In genomic region chr3:143265501-143266070, GRCh38 we compare ENCODE assay signal across 18 cellular contexts.
DNase-seq lines count a peak whose midpoint lies in the region; ATAC-seq and TF ChIP-seq lines count a peak whose summit lies in the region.
"Had no signal": no experiment of that assay in that cellular context is flagged by ENCODE, and none has a peak within 500 bp of the region (broad histone marks: within the 10 kb centered on the region; RNA-seq: fewer than 3 reads in every experiment).

No MANE protein-coding gene starts in this region.

- peak overlapping the region; percentile 30 for H2AK5ac ChIP-seq in mesenchymal stem cell (ENCODE audit: low read length, severe bottlenecking)

- no peaks in the 10 kb centered on the region for H3K36me3 ChIP-seq in mesenchymal stem cell (ENCODE audit: control insufficient read depth in 1 of 2, insufficient read depth in 2 of 2, low read depth in 1 of 2, low read length in 2 of 2)
- no peaks in the 10 kb centered on the region for H3K36me3 ChIP-seq in MG63
- peaks cover 0 to 12% of the 10 kb centered on the region in 2 donors for H3K36me3 ChIP-seq in gastroesophageal sphincter
- H3K36me3 ChIP-seq: HAP-1 had no signal

- peak overlapping the region in 1 of 2 experiments; percentile 31 for H2BK12ac ChIP-seq in mesenchymal stem cell (ENCODE audit: low read length in 2 of 2)

- TF ChIP-seq CTCF in RWPE1 (conservative IDR thresholded peaks at IDR 0.05; ENCODE audit: low read depth) (no peak), epithelial cell of esophagus (IDR thresholded peaks at IDR 0.05; ENCODE audit: insufficient read depth, low read depth, low read length, missing control alignments) (no peak), gastroesophageal sphincter (IDR thresholded peaks at IDR 0.05) (no peak)

- WGBS in mesenchymal stem cell, result 93% methylated on average over 7 of the region's 7 CpGs
- 80 to 82% methylated on average over 2 to 3 of the region's 7 CpGs for WGBS in gastroesophageal sphincter (ENCODE audit: low coverage in 1 of 2), 2 donors

- no peak overlapping the region for H3K14ac ChIP-seq in mesenchymal stem cell (ENCODE audit: low read length in 2 of 2)

- H3K27me3 ChIP-seq in mesenchymal stem cell (ENCODE audit: control insufficient read depth in 1 of 2, insufficient read depth in 1 of 2, low read length in 2 of 2), result no peaks in the 10 kb centered on the region
- H3K27me3 ChIP-seq in MG63, result no peaks in the 10 kb centered on the region
- no peaks in the 10 kb centered on the region for H3K27me3 ChIP-seq in gastroesophageal sphincter

- no peak overlapping the region for H3K4me2 ChIP-seq in mesenchymal stem cell (ENCODE audit: low read length, poor library complexity, severe bottlenecking)

- H3K79me1 ChIP-seq in mesenchymal stem cell (replicated peaks; ENCODE audit: low read length, poor library complexity, severe bottlenecking), result no peaks in the 10 kb centered on the region

- H2BK15ac ChIP-seq in mesenchymal stem cell (ENCODE audit: low read depth, poor library complexity, severe bottlenecking), result no peak overlapping the region

- H2BK5ac ChIP-seq in mesenchymal stem cell (ENCODE audit: low read depth, low read length, poor library complexity, severe bottlenecking), result no peak overlapping the region

- no peak overlapping the region for H3K9ac ChIP-seq in mesenchymal stem cell (ENCODE audit: low read length)

- no peaks in the 10 kb centered on the region for H3K9me3 ChIP-seq in mesenchymal stem cell (ENCODE audit: control insufficient read depth, low read length)
- H3K9me3 ChIP-seq in MG63, result no peaks in the 10 kb centered on the region
- no peaks in the 10 kb centered on the region for H3K9me3 ChIP-seq in gastroesophageal sphincter
- H3K9me3 ChIP-seq: HAP-1 had no signal

- CTCF ChIA-PET in RWPE1 (lab: Yijun Ruan, JAX), result no interaction called here

- ATAC-seq in gastroesophageal sphincter, result no peak

- H3K4ac ChIP-seq in mesenchymal stem cell (ENCODE audit: low read depth in 1 of 2, low read length in 2 of 2), result peak overlapping the region in 1 of 2 experiments; percentile 40

- H3K4me1 ChIP-seq in mesenchymal stem cell (ENCODE audit: control insufficient read depth, insufficient read depth, low read depth, low read length) (peaks cover 6% of the 10 kb centered on the region), gastroesophageal sphincter (no peaks in the 10 kb centered on the region)
- H3K4me1 ChIP-seq: HAP-1 had no signal

- DNase-seq in A172 (ENCODE audit: low spot score), result peak; percentile 67
- peak; percentile 36 for DNase-seq in RWPE1 (ENCODE audit: low spot score)
- peak; percentile 66 for DNase-seq in epithelial cell of esophagus (ENCODE audit: low read depth)
- no peak for DNase-seq in mesenchymal stem cell
- DNase-seq in C1 segment of cervical spinal cord (lab: John Stamatoyannopoulos, UW), result no peak
- no peak for DNase-seq in MG63
- DNase-seq in NOMO-1 (lab: John Stamatoyannopoulos, UW; ENCODE audit: unreplicated experiment in 2 of 2), result no peak
- DNase-seq: 8988T; CD4-positive, CD25-positive, alpha-beta regulatory T cell; COR-L47; NCI-H1694 treated with DMSO at 0.1 percent for 48 hours; NCI-H226; NCI-H524; NCI-H82; Right ventricle myocardium superior had no signal

- POLR2A ChIA-PET in RWPE1 (lab: Yijun Ruan, JAX; ENCODE audit: low non-redundant PET), result no interaction called here

- peak overlapping the region in 1 of 2 experiments; percentile 6 for H3K18ac ChIP-seq in mesenchymal stem cell (ENCODE audit: low read depth in 1 of 2, low read length in 2 of 2)

- no peak for TF ChIP-seq POLR2A in gastroesophageal sphincter (IDR thresholded peaks at IDR 0.05)

- H4K91ac ChIP-seq in mesenchymal stem cell (ENCODE audit: low read length), result no peak overlapping the region

- H4K8ac ChIP-seq in mesenchymal stem cell (ENCODE audit: low read length), result no peak overlapping the region

- H2AFZ ChIP-seq in mesenchymal stem cell (ENCODE audit: low read depth, low read length), result no peak overlapping the region

- H2BK120ac ChIP-seq in mesenchymal stem cell (ENCODE audit: low read depth, low read length), result no peak overlapping the region

- H3K23ac ChIP-seq in mesenchymal stem cell (ENCODE audit: low read length in 2 of 2), result no peak overlapping the region

- TF ChIP-seq EP300 in gastroesophageal sphincter (IDR thresholded peaks at IDR 0.05), result no peak

- peak overlapping the region; percentile 39 for H3K27ac ChIP-seq in RWPE1
- H3K27ac ChIP-seq in mesenchymal stem cell (ENCODE audit: low read length, poor library complexity, severe bottlenecking), result no peak overlapping the region
- H3K27ac ChIP-seq in gastroesophageal sphincter, result no peak overlapping the region
- H3K27ac ChIP-seq: HL-60 had no signal

- H3K4me3 ChIP-seq in epithelial cell of esophagus (ENCODE audit: low read length) (no peak overlapping the region), mesenchymal stem cell (ENCODE audit: insufficient read depth in 1 of 2, low read depth in 1 of 2, low read length in 2 of 2) (no peak overlapping the region), MG63 (no peak overlapping the region), gastroesophageal sphincter (no peak overlapping the region)
- H3K4me3 ChIP-seq: HAP-1 had no signal

Comparison
In these comparisons a context has a peak if more than half of its experiments do, and no peak if none do; other contexts are left out.
1. DNase-seq: peak in A172 (single experiment), RWPE1 (single experiment) and epithelial cell of esophagus (single experiment); none in mesenchymal stem cell (single experiment), C1 segment of cervical spinal cord (0 of 14), MG63 (single experiment) and NOMO-1 (0 of 2).